22 cellular contexts compared by ENCODE assay signal in the genomic region with DNA sequence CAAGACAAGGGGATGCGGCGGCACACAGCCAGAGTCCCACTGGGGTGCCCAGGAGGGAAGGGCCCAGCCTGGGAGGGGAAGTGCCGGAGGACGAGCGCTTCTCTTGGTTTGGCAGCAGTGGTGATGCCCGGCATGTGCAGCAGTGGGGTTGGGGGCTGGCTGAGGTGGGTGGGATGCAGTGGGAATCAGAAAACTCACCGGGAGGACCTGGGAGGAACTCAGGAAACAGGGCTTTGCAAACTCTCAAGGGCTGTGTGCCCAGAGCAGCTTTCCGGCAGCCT. TPM values are rescaled to one million over a fixed set of nuclear protein-coding genes. Genes with fewer than 3 reads are reported as not detected.
DNase-seq lines count a peak whose midpoint lies in the region; ATAC-seq and TF ChIP-seq lines count a peak whose summit lies in the region.
"Had no signal": no experiment of that assay in that cellular context is flagged by ENCODE, and none has a peak within 500 bp of the region (broad histone marks: within the 10 kb centered on the region; RNA-seq: fewer than 3 reads in every experiment).

No MANE protein-coding gene starts in this region.

- no peak overlapping the region for H2AFZ ChIP-seq in neural progenitor cell (replicated peaks)

- no peak overlapping the region for H3K4me2 ChIP-seq in neural progenitor cell

- TF ChIP-seq POLR2A in lower leg skin (IDR thresholded peaks at IDR 0.05), result no peak

- H3K27me3 ChIP-seq in CD8-positive, alpha-beta memory T cell (ENCODE audit: insufficient read depth, low read length, poor library complexity, severe bottlenecking), result no peaks in the 10 kb centered on the region
- H3K27me3 ChIP-seq in neural progenitor cell (no peaks in the 10 kb centered on the region), right atrium auricular region (no peaks in the 10 kb centered on the region)
- H3K27me3 ChIP-seq: breast epithelium, foreskin keratinocyte, upper lobe of left lung had no signal

- H3F3A ChIP-seq in neural progenitor cell (ENCODE audit: low read depth), result peaks cover 8% of the 10 kb centered on the region

- no peaks in the 10 kb centered on the region for H3K27me3 Mint-ChIP-seq in activated CD4-positive, alpha-beta T cell treated with anti-CD3 and anti-CD28 coated beads for 36 hours
- H3K27me3 Mint-ChIP-seq in CD8-positive, alpha-beta memory T cell, result no peaks in the 10 kb centered on the region
- peaks cover 8% of the 10 kb centered on the region for H3K27me3 Mint-ChIP-seq in neural progenitor cell (ENCODE audit: insufficient read depth, low read depth)
- H3K27me3 Mint-ChIP-seq: T-cell had no signal

- WGBS in lower leg skin, 2 donors, result 85 to 86% methylated on average over 8 of the region's 8 CpGs

- H3K9me3 Mint-ChIP-seq in activated CD4-positive, alpha-beta T cell treated with anti-CD3 and anti-CD28 coated beads for 36 hours (ENCODE audit: low read depth), result no peaks in the 10 kb centered on the region
- no peaks in the 10 kb centered on the region for H3K9me3 Mint-ChIP-seq in CD8-positive, alpha-beta memory T cell
- no peaks in the 10 kb centered on the region for H3K9me3 Mint-ChIP-seq in activated naive CD4-positive, alpha-beta T cell treated with anti-CD3 and anti-CD28 coated beads, Interleukin-2, amount 50 U/mL, for 72 hours
- no peaks in the 10 kb centered on the region for H3K9me3 Mint-ChIP-seq in neural progenitor cell
- H3K9me3 Mint-ChIP-seq: T-cell had no signal

- intact Hi-C loops in activated CD4-positive, alpha-beta T cell treated with anti-CD3 and anti-CD28 coated beads for 36 hours (cut with DNase I, micrococcal nuclease), result loop anchor here in 1 of 2 experiments (5.0 kb wide), 1 partner anchor 33 kb away; the partner anchor contains the start of gene FKBP2
- intact Hi-C loops in lower leg skin (cut with DNase I; ENCODE audit: low total_unique reads), result loop anchor here (5.0 kb wide), 2 partner anchors 93 to 728 kb away; partner anchors contain the start of genes CATSPERZ and GPHA2

- CTCF ChIA-PET in activated CD4-positive, alpha-beta T cell treated with anti-CD3 and anti-CD28 coated beads for 36 hours (lab: Charles Lee), result interaction anchor here (7.3 kb wide), 1 partner anchor 93 kb away, joined by 111 read pairs; the partner anchor contains the start of genes CATSPERZ and ESRRA
- CTCF ChIA-PET in CD8-positive, alpha-beta memory T cell (lab: Charles Lee), result interaction anchor here (6.4 to 10.4 kb wide), 4 partner anchors 13 to 93 kb away, joined by 62 to 281 read pairs (median 104); partner anchors contain the start of genes CATSPERZ, ESRRA, NUDT22 and PLCB3

- peaks cover 36% of the 10 kb centered on the region for H3K4me1 Mint-ChIP-seq in activated CD4-positive, alpha-beta T cell treated with anti-CD3 and anti-CD28 coated beads for 36 hours
- H3K4me1 Mint-ChIP-seq in CD8-positive, alpha-beta memory T cell, result peaks cover 24 to 59% (median 30%) of the 10 kb centered on the region in 3 donors
- peaks cover 7% of the 10 kb centered on the region for H3K4me1 Mint-ChIP-seq in neural progenitor cell

- ATAC-seq in activated CD4-positive, alpha-beta T cell treated with anti-CD3 and anti-CD28 coated beads for 36 hours, result no peak
- ATAC-seq in activated naive CD4-positive, alpha-beta T cell treated with anti-CD3 and anti-CD28 coated beads, Interleukin-2, amount 50 U/mL, for 72 hours, result no peak
- ATAC-seq: foreskin keratinocyte, PC-3, T-cell had no signal

- peak overlapping the region; percentile 20 for H3K9ac ChIP-seq in neural progenitor cell

- POLR2A ChIA-PET in activated CD4-positive, alpha-beta T cell treated with anti-CD3 and anti-CD28 coated beads for 36 hours (lab: Charles Lee), result no interaction called here
- POLR2A ChIA-PET in CD8-positive, alpha-beta memory T cell (lab: Charles Lee), result interaction anchor here (2.3 kb wide), 1 partner anchor 17 kb away, joined by 7 read pairs; the partner anchor contains the start of genes NUDT22 and TRPT1

- TF ChIP-seq CTCF in neural progenitor cell (IDR thresholded peaks at IDR 0.05) (no peak), right atrium auricular region (IDR thresholded peaks at IDR 0.05) (no peak), lower leg skin (IDR thresholded peaks at IDR 0.05) (no peak)

- H3K4me3 ChIP-seq in CD8-positive, alpha-beta memory T cell (ENCODE audit: low read length), result no peak overlapping the region
- H3K4me3 ChIP-seq in neural progenitor cell (no peak overlapping the region), right atrium auricular region (no peak overlapping the region), lower leg skin (ENCODE audit: low read depth, poor library complexity, severe bottlenecking) (no peak overlapping the region)
- H3K4me3 ChIP-seq: breast epithelium had no signal

- H3K9me3 ChIP-seq in CD8-positive, alpha-beta memory T cell (ENCODE audit: low read length), result no peaks in the 10 kb centered on the region
- H3K9me3 ChIP-seq in neural progenitor cell (ENCODE audit: low read depth) (no peaks in the 10 kb centered on the region), right atrium auricular region (no peaks in the 10 kb centered on the region)
- H3K9me3 ChIP-seq: breast epithelium, upper lobe of left lung had no signal

- peaks cover 17% of the 10 kb centered on the region for H3K36me3 ChIP-seq in CD8-positive, alpha-beta memory T cell (ENCODE audit: insufficient read depth, low read length)
- H3K36me3 ChIP-seq in neural progenitor cell (no peaks in the 10 kb centered on the region), right atrium auricular region (peaks cover 16% of the 10 kb centered on the region)
- H3K36me3 ChIP-seq: breast epithelium had no signal

- H3K27ac ChIP-seq in CD8-positive, alpha-beta memory T cell (ENCODE audit: low read depth, low read length), result no peak overlapping the region
- H3K27ac ChIP-seq in neural progenitor cell (no peak overlapping the region), right atrium auricular region (no peak overlapping the region)
- H3K27ac ChIP-seq: breast epithelium, foreskin keratinocyte had no signal

- no peaks in the 10 kb centered on the region for H3K79me2 ChIP-seq in neural progenitor cell (ENCODE audit: low read depth)

- peaks cover 72% of the 10 kb centered on the region for H3K36me3 Mint-ChIP-seq in activated CD4-positive, alpha-beta T cell treated with anti-CD3 and anti-CD28 coated beads for 36 hours (ENCODE audit: low read depth)
- H3K36me3 Mint-ChIP-seq in CD8-positive, alpha-beta memory T cell, result peaks cover 4 to 56% (median 6%) of the 10 kb centered on the region in 3 donors
- H3K36me3 Mint-ChIP-seq in activated naive CD4-positive, alpha-beta T cell treated with anti-CD3 and anti-CD28 coated beads, Interleukin-2, amount 50 U/mL, for 72 hours, result peaks cover 35 to 42% of the 10 kb centered on the region in 2 donors
- peaks cover 5% of the 10 kb centered on the region for H3K36me3 Mint-ChIP-seq in neural progenitor cell

- peaks cover 15% of the 10 kb centered on the region for H4K20me1 ChIP-seq in neural progenitor cell (ENCODE audit: low read depth)

- H3K4me1 ChIP-seq in CD8-positive, alpha-beta memory T cell (ENCODE audit: insufficient read depth, low read length), result peaks cover 32% of the 10 kb centered on the region
- H3K4me1 ChIP-seq in neural progenitor cell, result no peaks in the 10 kb centered on the region
- peaks cover 0 to 33% of the 10 kb centered on the region in 2 donors for H3K4me1 ChIP-seq in right atrium auricular region
- H3K4me1 ChIP-seq: foreskin keratinocyte had no signal

- H3K4me3 Mint-ChIP-seq in activated CD4-positive, alpha-beta T cell treated with anti-CD3 and anti-CD28 coated beads for 36 hours, result peak overlapping the region; percentile 90
- H3K4me3 Mint-ChIP-seq in CD8-positive, alpha-beta memory T cell, result peak overlapping the region in 4 of 7 donors; percentile 8 to 68 (median 43)
- no peak overlapping the region for H3K4me3 Mint-ChIP-seq in neural progenitor cell

- DNase-seq in activated CD4-positive, alpha-beta T cell treated with anti-CD3 and anti-CD28 coated beads for 36 hours, result no peak
- DNase-seq in activated CD4-positive, alpha-beta T cell treated with anti-CD3 and anti-CD28 coated beads for 4 hours, result no peak
- no peak for DNase-seq in CD8-positive, alpha-beta memory T cell
- no peak for DNase-seq in activated naive CD4-positive, alpha-beta T cell treated with anti-CD3 and anti-CD28 coated beads, Interleukin-2, amount 50 U/mL, for 72 hours (ENCODE audit: low spot score in 2 of 2)
- peak; percentile 0 for DNase-seq in neural progenitor cell (ENCODE audit: low spot score)
- no peak for DNase-seq in right atrium auricular region (ENCODE audit: low spot score)
- no peak for DNase-seq in NCI-H2227 treated with DMSO at 0.1 percent for 48 hours (lab: John Stamatoyannopoulos, UW)
- DNase-seq in lower leg skin (ENCODE audit: low spot score in 2 of 2), result no peak
- DNase-seq: 8988T; cortex of kidney; DMS153; foreskin keratinocyte; HCEC 1CT; hippocampal formation; IMR-90; kidney; PC-3; SIG-M5; stimulated activated CD4-positive, alpha-beta T cell treated with anti-CD3 and anti-CD28 coated beads, Interleukin-2, amount 100 ng/mL, for 24 hours; T-cell; upper lobe of left lung had no signal

- peak overlapping the region; percentile 99 for H3K27ac Mint-ChIP-seq in activated CD4-positive, alpha-beta T cell treated with anti-CD3 and anti-CD28 coated beads for 36 hours
- peak overlapping the region in 5 of 8 donors; percentile 36 to 97 (median 77) for H3K27ac Mint-ChIP-seq in CD8-positive, alpha-beta memory T cell
- H3K27ac Mint-ChIP-seq in activated naive CD4-positive, alpha-beta T cell treated with anti-CD3 and anti-CD28 coated beads, Interleukin-2, amount 50 U/mL, for 72 hours, result peak overlapping the region; percentile 94 to 97
- H3K27ac Mint-ChIP-seq in neural progenitor cell, result no peak overlapping the region

RNA-seq across cellular contexts. Expression of gene FERMT3, which starts 3.0 kb away (rescaled TPM):
- total RNA-seq in activated CD4-positive, alpha-beta T cell treated with anti-CD3 and anti-CD28 coated beads for 36 hours, result 100 to 1,000 TPM; 182 to 184 TPM
- 100 to 1,000 TPM; 205 to 213 TPM for total RNA-seq in CD8-positive, alpha-beta memory T cell
- 206 TPM for polyA plus RNA-seq in CD8-positive, alpha-beta memory T cell
- 100 to 1,000 TPM; 142 to 193 TPM for total RNA-seq in activated naive CD4-positive, alpha-beta T cell treated with anti-CD3 and anti-CD28 coated beads, Interleukin-2, amount 50 U/mL, for 72 hours
- total RNA-seq in neural progenitor cell (ENCODE audit: low replicate concordance) (0.31 TPM in 1 of 2 replicates, not detected in the other), right atrium auricular region (10 to 100 TPM in 1 of 2 donors, 1 to 10 TPM in 1; 6.3 to 19.4 TPM), lower leg skin (10 to 100 TPM in 2 of 4 donors, 1 to 10 TPM in 2; 5.1 to 10.5 (median 8.9) TPM)

RNA-seq across cellular contexts. Expression of gene TRPT1, which starts 16.5 kb away (rescaled TPM):
- total RNA-seq in activated CD4-positive, alpha-beta T cell treated with anti-CD3 and anti-CD28 coated beads for 36 hours, result 10 to 100 TPM; 23.9 to 27.1 TPM
- total RNA-seq in CD8-positive, alpha-beta memory T cell, result 10 to 100 TPM; 28.3 to 31.5 TPM
- polyA plus RNA-seq in CD8-positive, alpha-beta memory T cell, result 47.6 TPM
- 10 to 100 TPM; 31.2 to 36.5 TPM for total RNA-seq in activated naive CD4-positive, alpha-beta T cell treated with anti-CD3 and anti-CD28 coated beads, Interleukin-2, amount 50 U/mL, for 72 hours
- total RNA-seq in neural progenitor cell (ENCODE audit: low replicate concordance) (17.5 and 63.4 TPM in 2 replicates), right atrium auricular region (10 to 100 TPM; 86.0 to 95.8 TPM), lower leg skin (10 to 100 TPM; 36.9 to 66.6 (median 44.1) TPM)

RNA-seq across cellular contexts. Expression of gene NUDT22, which starts 16.6 kb away (rescaled TPM):
- 10 to 100 TPM; 61.8 to 74.1 TPM for total RNA-seq in activated CD4-positive, alpha-beta T cell treated with anti-CD3 and anti-CD28 coated beads for 36 hours
- total RNA-seq in CD8-positive, alpha-beta memory T cell, result 10 to 100 TPM; 75.3 to 78.6 TPM
- polyA plus RNA-seq in CD8-positive, alpha-beta memory T cell, result 51.6 TPM
- total RNA-seq in activated naive CD4-positive, alpha-beta T cell treated with anti-CD3 and anti-CD28 coated beads, Interleukin-2, amount 50 U/mL, for 72 hours, result 10 to 100 TPM; 87.4 to 88.8 TPM
- total RNA-seq in neural progenitor cell (ENCODE audit: low replicate concordance) (23.5 and 28.8 TPM in 2 replicates), right atrium auricular region (10 to 100 TPM; 73.3 to 95.6 TPM), lower leg skin (10 to 100 TPM; 44.7 to 75.6 (median 68.3) TPM)

RNA-seq across cellular contexts. Expression of gene DNAJC4, which starts 20.8 kb away (rescaled TPM):
- total RNA-seq in activated CD4-positive, alpha-beta T cell treated with anti-CD3 and anti-CD28 coated beads for 36 hours, result 10 to 100 TPM; 21.9 to 23.1 TPM
- total RNA-seq in CD8-positive, alpha-beta memory T cell, result 10 to 100 TPM; 25.5 to 26.4 TPM
- 28.7 TPM for polyA plus RNA-seq in CD8-positive, alpha-beta memory T cell
- 10 to 100 TPM; 26.7 to 48.7 TPM for total RNA-seq in activated naive CD4-positive, alpha-beta T cell treated with anti-CD3 and anti-CD28 coated beads, Interleukin-2, amount 50 U/mL, for 72 hours
- 3.9 and 18.1 TPM in 2 replicates for total RNA-seq in neural progenitor cell (ENCODE audit: low replicate concordance)
- 10 to 100 TPM; 24.7 to 32.1 TPM for total RNA-seq in right atrium auricular region
- 10 to 100 TPM; 19.2 to 37.6 (median 30.8) TPM for total RNA-seq in lower leg skin

RNA-seq across cellular contexts. Expression of gene STIP1, which starts 23.5 kb away (rescaled TPM):
- total RNA-seq in activated CD4-positive, alpha-beta T cell treated with anti-CD3 and anti-CD28 coated beads for 36 hours, result 100 to 1,000 TPM; 398 to 403 TPM
- 100 to 1,000 TPM; 457 to 461 TPM for total RNA-seq in CD8-positive, alpha-beta memory T cell
- 108 TPM for polyA plus RNA-seq in CD8-positive, alpha-beta memory T cell
- 100 to 1,000 TPM; 328 to 366 TPM for total RNA-seq in activated naive CD4-positive, alpha-beta T cell treated with anti-CD3 and anti-CD28 coated beads, Interleukin-2, amount 50 U/mL, for 72 hours
- total RNA-seq in neural progenitor cell (ENCODE audit: low replicate concordance), result 252 and 254 TPM in 2 replicates
- 100 to 1,000 TPM in 1 of 2 donors, 10 to 100 TPM in 1; 88.9 to 114 TPM for total RNA-seq in right atrium auricular region
- total RNA-seq in lower leg skin, result 10 to 100 TPM; 67.5 to 86.0 (median 78.3) TPM

Comparison
In these comparisons a context has a peak if more than half of its experiments do, and no peak if none do; other contexts are left out.
1. RNA of gene FERMT3, which starts 3.0 kb away (total RNA-seq): 205 to 213 TPM in CD8-positive, alpha-beta memory T cell, 142 to 193 TPM in activated naive CD4-positive, alpha-beta T cell treated with anti-CD3 and anti-CD28 coated beads, Interleukin-2, amount 50 U/mL, for 72 hours and 182 to 184 TPM in activated CD4-positive, alpha-beta T cell treated with anti-CD3 and anti-CD28 coated beads for 36 hours; 6.3 to 19.4 TPM in right atrium auricular region, 5.1 to 10.5 TPM in lower leg skin and 0.31 TPM in neural progenitor cell; every median in the first group is over 4 times any median in the second.